22 cellular contexts compared by ENCODE assay signal in genomic region chr14:103949386-103949785, GRCh38. TPM values are rescaled to one million over a fixed set of nuclear protein-coding genes. Genes with fewer than 3 reads are reported as not detected.
"Had no signal": no experiment of that assay in that cellular context is flagged by ENCODE, and none has a peak within 500 bp of the region (broad histone marks: within the 10 kb centered on the region; RNA-seq: fewer than 3 reads in every experiment).

No MANE protein-coding gene starts in this region.

- DNase-seq: activated CD4-positive, alpha-beta T cell treated with anti-CD3 and anti-CD28 coated beads, Interleukin-2, amount 10 ng/mL, durations not matched to agents 24 days and 14 days; activated CD4-positive, CD25-positive, alpha-beta regulatory T cell; activated CD8-positive, alpha-beta memory T cell treated with anti-CD3 and anti-CD28 coated beads, Interleukin-2, amount 50 U/mL, for 48 hours; activated gamma-delta T cell treated with Interleukin-2 at 50 U/mL for 16 hours; activated naive CD8-positive, alpha-beta T cell treated with anti-CD3 and anti-CD28 coated beads for 36 hours; activated T-cell treated with anti-CD3 and anti-CD28 coated beads, Interleukin-2, amount 50 U/mL, for 72 hours; aorta; dorsolateral prefrontal cortex; endodermal cell; esophagus squamous epithelium; foreskin fibroblast; hypothalamus; left ventricle myocardium inferior; natural killer cell; stimulated activated CD4-positive, alpha-beta T cell treated with anti-CD3 and anti-CD28 coated beads, Interleukin-12 subunit alpha, Interleukin-12 subunit beta, amount 100 ng/mL, for 4 hours; stimulated activated CD4-positive, alpha-beta T cell treated with anti-CD3 and anti-CD28 coated beads, Interleukin-2, amount 100 ng/mL, for 24 hours had no signal

- H3K4me3 ChIP-seq: dorsolateral prefrontal cortex, esophagus squamous epithelium, left ventricle myocardium inferior had no signal

- H3K4me1 ChIP-seq: esophagus squamous epithelium had no signal

- H3K36me3 ChIP-seq: esophagus squamous epithelium, left ventricle myocardium inferior had no signal

- H3K27ac ChIP-seq: dorsolateral prefrontal cortex, esophagus squamous epithelium, left ventricle myocardium inferior had no signal

- ATAC-seq: activated T-cell treated with anti-CD3 and anti-CD28 coated beads, Interleukin-2, amount 50 U/mL, for 72 hours; natural killer cell had no signal

RNA-seq across cellular contexts. Expression of gene RD3L, which starts 7.1 kb away (rescaled TPM):
- total RNA-seq: activated CD4-positive, alpha-beta T cell treated with anti-CD3 and anti-CD28 coated beads, Interleukin-2, amount 10 ng/mL, durations not matched to agents 24 days and 14 days; activated naive CD8-positive, alpha-beta T cell treated with anti-CD3 and anti-CD28 coated beads for 36 hours; activated T-cell treated with anti-CD3 and anti-CD28 coated beads, Interleukin-2, amount 50 U/mL, for 72 hours; aorta; chondrocyte; dorsolateral prefrontal cortex; endodermal cell; esophagus squamous epithelium; kidney epithelial cell; mucosa of gallbladder; natural killer cell; renal cortical epithelial cell; urinary bladder had no signal
- polyA plus RNA-seq: aorta, thymus had no signal

RNA-seq across cellular contexts. Expression of gene TDRD9, which starts 21.1 kb away (rescaled TPM):
- total RNA-seq: chondrocyte, endodermal cell had no signal
